13 cellular contexts compared by ENCODE assay signal in genomic region chr17:968812-969766, GRCh38. TPM values are rescaled to one million over a fixed set of nuclear protein-coding genes. Genes with fewer than 3 reads are reported as not detected.
DNase-seq lines count a peak whose midpoint lies in the region; ATAC-seq and TF ChIP-seq lines count a peak whose summit lies in the region.
"Had no signal": no experiment of that assay in that cellular context is flagged by ENCODE, and none has a peak within 500 bp of the region (broad histone marks: within the 10 kb centered on the region; RNA-seq: fewer than 3 reads in every experiment).

No MANE protein-coding gene starts in this region.

- H3K4me3 ChIP-seq in AG04450 (ENCODE audit: low read depth, low read length) (no peak overlapping the region; the same call in 1 of the 2 replicates), HUES48 (ENCODE audit: low read depth, low read length) (0 out of 2 replicates have a peak overlapping the region, but pooled peaks have one; percentile 29)

- no peak overlapping the region for H3K9ac ChIP-seq in HUES48 (ENCODE audit: low read depth, low read length)

- DNase-seq in AG04450 (ENCODE audit: low read depth, low spot score) (no peak), dermis blood vessel endothelial cell (peak; percentile 36), COR-L47 (lab: John Stamatoyannopoulos, UW) (no peak), posterior vena cava (ENCODE audit: low spot score) (no peak), superior temporal gyrus (ENCODE audit: extremely low spot score) (no peak)
- DNase-seq: islet precursor cell, KBM-7, occipital lobe had no signal

- H3K4me1 Mint-ChIP-seq in nephron = peaks cover 59% of the 10 kb centered on the region
- H3K4me1 Mint-ChIP-seq: activated T-helper 17 cell treated with anti-CD3 and anti-CD28 coated beads, Interleukin-2, amount 50 U/mL, for 72 hours had no signal

- H3K9me3 ChIP-seq in AG04450 (ENCODE audit: control insufficient read depth, insufficient read depth, low read length) (no peaks in the 10 kb centered on the region; the same call in 1 of the 2 replicates), HUES48 (ENCODE audit: control insufficient read depth, insufficient read depth, low read length) (no peaks in the 10 kb centered on the region)

- H3K27ac Mint-ChIP-seq in nephron = peak overlapping the region; percentile 75 to 94 (median 83)
- H3K27ac Mint-ChIP-seq: activated T-helper 17 cell treated with anti-CD3 and anti-CD28 coated beads, Interleukin-2, amount 50 U/mL, for 72 hours had no signal

- H3K27me3 Mint-ChIP-seq in nephron (ENCODE audit: low read depth) = peaks cover 15% of the 10 kb centered on the region

- peaks cover 43% of the 10 kb centered on the region for H3K4me1 ChIP-seq in HUES48 (ENCODE audit: control insufficient read depth, insufficient read depth, low read length)

- TF ChIP-seq CTCF in AG04450 (IDR thresholded peaks at IDR 0.05; ENCODE audit: low read depth, low read length) (no peak), nephron (IDR thresholded peaks at IDR 0.05; ENCODE audit: unreplicated experiment in 3 of 3) (no peak)

- H3K36me3 Mint-ChIP-seq in nephron (ENCODE audit: low read depth) = peaks cover 12% of the 10 kb centered on the region

- POLR2A ChIA-PET in AG04450 (lab: Yijun Ruan, JAX) = no interaction called here

- H3K27me3 ChIP-seq in AG04450 (ENCODE audit: control insufficient read depth, insufficient read depth, low read length) = no peaks in the 10 kb centered on the region
- H3K27me3 ChIP-seq in HUES48 (ENCODE audit: control insufficient read depth, insufficient read depth, low read length) = no peaks in the 10 kb centered on the region

- no peak for ATAC-seq in HG03135 (IDR thresholded peaks at IDR 0.05; ENCODE audit: unreplicated experiment)
- ATAC-seq: activated T-helper 17 cell treated with anti-CD3 and anti-CD28 coated beads, Interleukin-2, amount 50 U/mL, for 72 hours had no signal

- peak overlapping the region; percentile 70 to 77 (median 74) for H3K4me3 Mint-ChIP-seq in nephron
- H3K4me3 Mint-ChIP-seq: activated T-helper 17 cell treated with anti-CD3 and anti-CD28 coated beads, Interleukin-2, amount 50 U/mL, for 72 hours had no signal

- H3K27ac ChIP-seq in AG04450 (ENCODE audit: low read depth, low read length) (peak overlapping the region; percentile 47), HUES48 (ENCODE audit: low read depth, low read length) (peak overlapping the region; percentile 16)
- H3K27ac ChIP-seq: C4-2B had no signal

- H3K36me3 ChIP-seq in HUES48 (ENCODE audit: control insufficient read depth, insufficient read depth, low read length) = no peaks in the 10 kb centered on the region

- CTCF ChIA-PET in AG04450 (lab: Charles Lee) = no interaction called here

- no peaks in the 10 kb centered on the region for H3K9me3 Mint-ChIP-seq in nephron
- H3K9me3 Mint-ChIP-seq: activated T-helper 17 cell treated with anti-CD3 and anti-CD28 coated beads, Interleukin-2, amount 50 U/mL, for 72 hours had no signal

- intact Hi-C loops in posterior vena cava (cut with DNase I) = no loop called here

RNA-seq across cellular contexts. Expression of gene NXN, which starts 10.5 kb away (rescaled TPM):
- polyA plus RNA-seq in AG04450 (2011; rRNA removed) = 118 and 135 TPM in 2 replicates
- polyA minus RNA-seq in AG04450 (2011; rRNA and poly(A)+ RNA removed) = 197 and 233 TPM in 2 replicates
- total RNA-seq in dermis blood vessel endothelial cell (123 and 138 TPM in 2 replicates), posterior vena cava (10 to 100 TPM; 34.8 to 46.3 TPM)

RNA-seq across cellular contexts. Expression of gene TIMM22, which starts 27.8 kb away (rescaled TPM):
- 17.7 and 18.1 TPM in 2 replicates for polyA plus RNA-seq in AG04450 (2011; rRNA removed)
- polyA minus RNA-seq in AG04450 (2011; rRNA and poly(A)+ RNA removed) = 13.9 and 15.9 TPM in 2 replicates
- total RNA-seq in dermis blood vessel endothelial cell (22.3 and 22.4 TPM in 2 replicates), posterior vena cava (1 to 10 TPM; 8.0 to 8.4 TPM)
